In the genomic region with DNA sequence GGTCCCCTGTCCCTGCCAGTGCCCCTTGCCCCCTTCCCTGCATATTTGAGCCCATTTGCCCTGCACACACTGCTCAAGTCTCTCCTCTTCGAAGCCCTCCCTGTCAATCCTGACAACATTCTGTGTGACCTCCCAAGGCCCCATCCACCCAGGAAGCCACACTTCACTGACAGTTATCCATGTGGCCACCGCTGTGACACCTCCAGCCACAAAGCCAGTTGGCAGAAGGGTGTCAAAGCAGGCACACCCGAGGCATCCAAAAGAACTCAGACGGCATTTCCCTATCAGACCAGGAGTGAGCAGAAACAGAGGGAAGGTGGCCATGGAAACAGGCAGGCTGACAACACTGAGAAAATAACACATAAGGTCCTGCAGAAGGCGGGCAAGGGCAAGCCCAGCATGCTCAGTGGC, we compare ENCODE assay signal across 17 cellular contexts. TPM values are rescaled to one million over a fixed set of nuclear protein-coding genes. Genes with fewer than 3 reads are reported as not detected.
A peak's percentile ranks its signal among the peaks of the same experiment; 100 is the strongest.
DNase-seq lines count a peak whose midpoint lies in the region; ATAC-seq and TF ChIP-seq lines count a peak whose summit lies in the region.
"Had no signal": no experiment of that assay in that cellular context is flagged by ENCODE, and none has a peak within 500 bp of the region (broad histone marks: within the 10 kb centered on the region; RNA-seq: fewer than 3 reads in every experiment).

No MANE protein-coding gene starts in this region.

- peaks cover 56% of the 10 kb centered on the region for H3K36me3 Mint-ChIP-seq in activated CD8-positive, alpha-beta T cell treated with anti-CD3 and anti-CD28 coated beads for 36 hours (ENCODE audit: low read depth)

- TF ChIP-seq CTCF in activated CD8-positive, alpha-beta T cell treated with anti-CD3 and anti-CD28 coated beads for 36 hours (IDR thresholded peaks at IDR 0.05), result no peak

- H3K4me3 Mint-ChIP-seq in activated CD8-positive, alpha-beta T cell treated with anti-CD3 and anti-CD28 coated beads for 36 hours, result peak overlapping the region; percentile 3

- H3K27ac ChIP-seq in thymus (ENCODE audit: low read depth), result peak overlapping the region; percentile 25
- H3K27ac ChIP-seq: GM23248, testis had no signal

- H3K27me3 Mint-ChIP-seq in activated CD8-positive, alpha-beta T cell treated with anti-CD3 and anti-CD28 coated beads for 36 hours, result no peaks in the 10 kb centered on the region

- H3K9me3 ChIP-seq in thymus (ENCODE audit: control insufficient read depth), result no peaks in the 10 kb centered on the region
- H3K9me3 ChIP-seq: esophagus muscularis mucosa, testis had no signal

- CTCF ChIA-PET in activated CD8-positive, alpha-beta T cell treated with anti-CD3 and anti-CD28 coated beads for 36 hours (lab: Charles Lee), result no interaction called here

- peak overlapping the region; percentile 87 for H3K27ac Mint-ChIP-seq in activated CD8-positive, alpha-beta T cell treated with anti-CD3 and anti-CD28 coated beads for 36 hours

- peak; percentile 56 for DNase-seq in activated effector memory CD4-positive, alpha-beta T cell treated with anti-CD3 and anti-CD28 coated beads, Interleukin-2, amount 50 U/mL, for 16 hours
- DNase-seq in activated effector memory CD4-positive, alpha-beta T cell treated with Interleukin-2 at 50 U/mL for 16 hours, result no peak
- DNase-seq in activated CD8-positive, alpha-beta T cell treated with anti-CD3 and anti-CD28 coated beads for 36 hours, result peak; percentile 40
- DNase-seq in left kidney (ENCODE audit: low read depth, low spot score) (peak; percentile 44), amniotic stem cell (lab: John Stamatoyannopoulos, UW) (no peak)
- no peak for DNase-seq in stimulated activated CD8-positive, alpha-beta memory T cell treated with anti-CD3 and anti-CD28 coated beads, Interleukin-4, amount 100 ng/mL, for 48 hours
- DNase-seq: activated CD8-positive, alpha-beta memory T cell treated with anti-CD3 and anti-CD28 coated beads for 24 hours; anterior cingulate cortex; GM23248; Kasumi-1; NCI-H1694 treated with DMSO at 0.1 percent for 48 hours; occipital lobe; testis had no signal

- peaks cover 47% of the 10 kb centered on the region for H3K4me1 Mint-ChIP-seq in activated CD8-positive, alpha-beta T cell treated with anti-CD3 and anti-CD28 coated beads for 36 hours (ENCODE audit: low read depth)

- H3K27me3 ChIP-seq in thymus (ENCODE audit: control insufficient read depth, insufficient read depth), result no peaks in the 10 kb centered on the region
- H3K27me3 ChIP-seq: esophagus muscularis mucosa, testis had no signal

- no peak overlapping the region for H3K4me3 ChIP-seq in thymus (ENCODE audit: low read length)
- H3K4me3 ChIP-seq: esophagus muscularis mucosa, GM23248, testis had no signal

- no peaks in the 10 kb centered on the region for H3K9me3 Mint-ChIP-seq in activated CD8-positive, alpha-beta T cell treated with anti-CD3 and anti-CD28 coated beads for 36 hours

- intact Hi-C loops in activated CD8-positive, alpha-beta T cell treated with anti-CD3 and anti-CD28 coated beads for 36 hours (cut with micrococcal nuclease), result no loop called here

- peaks cover 17% of the 10 kb centered on the region for H3K4me1 ChIP-seq in thymus (ENCODE audit: control insufficient read depth, insufficient read depth, low read length)

- WGBS in thymus, result 84% methylated on average over 5 of the region's 5 CpGs

- peaks cover 79% of the 10 kb centered on the region for H3K36me3 ChIP-seq in thymus (ENCODE audit: control insufficient read depth, insufficient read depth)

- POLR2A ChIA-PET in activated CD8-positive, alpha-beta T cell treated with anti-CD3 and anti-CD28 coated beads for 36 hours (lab: Charles Lee), result interaction anchor here (1.3 to 8.2 kb wide), 2 partner anchors 12 to 33 kb away, joined by 5 to 79 read pairs; partner anchors contain the start of genes DBNL and PGAM2

- no peak for ATAC-seq in activated CD8-positive, alpha-beta T cell treated with anti-CD3 and anti-CD28 coated beads for 36 hours
- ATAC-seq in HG03432 (IDR thresholded peaks at IDR 0.05; ENCODE audit: unreplicated experiment), result no peak

RNA-seq across cellular contexts. Expression of gene POLM, which starts 4.6 kb away (rescaled TPM):
- 10 to 100 TPM; 35.4 to 37.2 TPM for total RNA-seq in activated CD8-positive, alpha-beta T cell treated with anti-CD3 and anti-CD28 coated beads for 36 hours
- 38.6 TPM for polyA plus RNA-seq in thymus

RNA-seq across cellular contexts. Expression of gene PGAM2, which starts 12.3 kb away (rescaled TPM):
- under 1 TPM in 1 of 2 experiments, not detected in 1; 0.49 TPM for total RNA-seq in activated CD8-positive, alpha-beta T cell treated with anti-CD3 and anti-CD28 coated beads for 36 hours
- 5.7 TPM for polyA plus RNA-seq in thymus
- total RNA-seq: GM23248 had no signal
- polyA plus RNA-seq: AG04450, GM23248 had no signal

RNA-seq across cellular contexts. Expression of gene AEBP1, which starts 26.5 kb away (rescaled TPM):
- total RNA-seq in activated CD8-positive, alpha-beta T cell treated with anti-CD3 and anti-CD28 coated beads for 36 hours, result 10 to 100 TPM; 29.1 to 30.4 TPM
- polyA plus RNA-seq in thymus, result 126 TPM

RNA-seq across cellular contexts. Expression of gene DBNL, which starts 33.2 kb away (rescaled TPM):
- 100 to 1,000 TPM; 108 to 110 TPM for total RNA-seq in activated CD8-positive, alpha-beta T cell treated with anti-CD3 and anti-CD28 coated beads for 36 hours
- polyA plus RNA-seq in thymus, result 116 TPM

RNA-seq across cellular contexts. Expression of gene POLD2, which starts 45.7 kb away (rescaled TPM):
- total RNA-seq in activated CD8-positive, alpha-beta T cell treated with anti-CD3 and anti-CD28 coated beads for 36 hours, result 100 to 1,000 TPM; 243 to 251 TPM
- polyA plus RNA-seq in thymus, result 44.0 TPM

Comparison
In these comparisons a context has a peak if more than half of its experiments do, and no peak if none do; other contexts are left out.
1. DNase-seq: peak in activated effector memory CD4-positive, alpha-beta T cell treated with anti-CD3 and anti-CD28 coated beads, Interleukin-2, amount 50 U/mL, for 16 hours (single experiment), activated CD8-positive, alpha-beta T cell treated with anti-CD3 and anti-CD28 coated beads for 36 hours (single experiment) and left kidney (single experiment); none in activated effector memory CD4-positive, alpha-beta T cell treated with Interleukin-2 at 50 U/mL for 16 hours (single experiment), amniotic stem cell (single experiment) and stimulated activated CD8-positive, alpha-beta memory T cell treated with anti-CD3 and anti-CD28 coated beads, Interleukin-4, amount 100 ng/mL, for 48 hours (single experiment).